ENCODE assay signal across 20 cellular contexts in genomic region chr12:100793182-100793581, GRCh38. TPM values are rescaled to one million over a fixed set of nuclear protein-coding genes. Genes with fewer than 3 reads are reported as not detected.
DNase-seq lines count a peak whose midpoint lies in the region; ATAC-seq, FAIRE-seq and TF ChIP-seq lines count a peak whose summit lies in the region.
"Had no signal": no experiment of that assay in that cellular context is flagged by ENCODE, and none has a peak within 500 bp of the region (broad histone marks: within the 10 kb centered on the region; RNA-seq: fewer than 3 reads in every experiment).

No MANE protein-coding gene starts in this region.

- H3K27me3 ChIP-seq in IMR-90 (ENCODE audit: control insufficient read depth, insufficient read depth, low read length): no peaks in the 10 kb centered on the region
- peaks cover 2% of the 10 kb centered on the region for H3K27me3 ChIP-seq in bronchial epithelial cell (ENCODE audit: control insufficient read depth, insufficient read depth, low read length)
- H3K27me3 ChIP-seq: upper lobe of left lung had no signal

- FAIRE-seq in bronchial epithelial cell (lab: Jason Lieb, UNC): no peak
- FAIRE-seq: colon, endothelial cell of umbilical vein, small intestine had no signal

- no TSS peak for BruUV-seq in IMR-90 (replicated peaks; lab: Mats Ljungman, UMichigan)

- no peak overlapping the region for H2AK5ac ChIP-seq in IMR-90 (ENCODE audit: low read depth, low read length)

- no peak overlapping the region; the same call in 1 of the 2 replicates for H3K18ac ChIP-seq in IMR-90 (ENCODE audit: low read depth, low read length)

- H4K5ac ChIP-seq in IMR-90 (ENCODE audit: low read depth, low read length): peak overlapping the region; percentile 26; the same call in 1 of the 2 replicates

- no peak overlapping the region for H3K23ac ChIP-seq in IMR-90 (ENCODE audit: low read depth, low read length)

- POLR2A ChIA-PET in IMR-90 (lab: Charles Lee; ENCODE audit: unreplicated experiment): no interaction called here

- H3K79me1 ChIP-seq in IMR-90 (ENCODE audit: low read depth in 1 of 2, low read length in 2 of 2): peaks cover 0 to 5% of the 10 kb centered on the region in 2 experiments; a peak in 1 of 4 replicates

- peak overlapping the region; percentile 27 for H2BK5ac ChIP-seq in IMR-90 (ENCODE audit: low read depth, low read length, poor library complexity, severe bottlenecking)

- no peak overlapping the region for H3K14ac ChIP-seq in IMR-90 (replicated peaks; ENCODE audit: low read depth, low read length)

- H3K9me3 ChIP-seq in IMR-90 (ENCODE audit: control insufficient read depth, insufficient read depth, low read length): no peaks in the 10 kb centered on the region
- H3K9me3 ChIP-seq: heart left ventricle, SJSA1, upper lobe of left lung had no signal

- intact Hi-C loops in IMR-90 (cut with micrococcal nuclease): no loop called here

- 0 out of 2 replicates have a peak overlapping the region, but pooled peaks have one; percentile 23 for H3K4me2 ChIP-seq in IMR-90 (ENCODE audit: low read depth, low read length)

- H3K4me3 ChIP-seq in AG09309 (ENCODE audit: control insufficient read depth, low read depth, low read length): no peak overlapping the region
- H3K4me3 ChIP-seq in IMR-90 (ENCODE audit: insufficient read depth, low read depth, low read length): no peak overlapping the region
- H3K4me3 ChIP-seq in bronchial epithelial cell (ENCODE audit: low read depth, low read length): no peak overlapping the region
- H3K4me3 ChIP-seq: heart left ventricle, SJSA1, upper lobe of left lung had no signal

- in situ Hi-C loops in IMR-90 (cut with MboI; ENCODE audit: low sequenced_read_pairs): no loop called here

- no peak for TF ChIP-seq POLR2A in IMR-90 (IDR thresholded peaks at IDR 0.05; ENCODE audit: low read depth, low read length)

- no peak overlapping the region for H3K56ac ChIP-seq in IMR-90 (ENCODE audit: extremely low read depth, insufficient read depth, low read length)

- H2AFZ ChIP-seq in IMR-90 (replicated peaks; ENCODE audit: low read length, poor library complexity): no peak overlapping the region

- H2BK15ac ChIP-seq in IMR-90 (ENCODE audit: low read depth, low read length): no peak overlapping the region

- no peak overlapping the region for H4K91ac ChIP-seq in IMR-90 (ENCODE audit: insufficient read depth, low read depth, low read length)

- no CpG with 5 or more reads among the region's 2 CpGs for WGBS in IMR-90 (ENCODE audit: extremely low coverage in 2 of 2, insufficient read length in 1 of 2), 2 experiments

- H3K27ac ChIP-seq in IMR-90 (ENCODE audit: insufficient read depth, low read length): no peak overlapping the region
- H3K27ac ChIP-seq: heart left ventricle, SJSA1, upper lobe of left lung had no signal

- H3K9ac ChIP-seq in IMR-90 (ENCODE audit: low read depth, low read length): no peak overlapping the region

- CTCF ChIA-PET in IMR-90 (lab: Yijun Ruan, JAX): no interaction called here

- H3K36me3 ChIP-seq in IMR-90 (ENCODE audit: control insufficient read depth, insufficient read depth, low read length) (no peaks in the 10 kb centered on the region), bronchial epithelial cell (ENCODE audit: control insufficient read depth, insufficient read depth, low read length) (no peaks in the 10 kb centered on the region)
- H3K36me3 ChIP-seq: heart left ventricle, SJSA1, upper lobe of left lung had no signal

- DNase-seq in AG09309 (ENCODE audit: low read depth) (peak; percentile 29), IMR-90 (peak; percentile 61), bronchial epithelial cell (ENCODE audit: low read depth) (peak; percentile 17), kidney tubule cell (ENCODE audit: low spot score) (peak; percentile 30), islet precursor cell (no peak), DMS114 treated with DMSO at 0.1 percent for 48 hours (lab: John Stamatoyannopoulos, UW; ENCODE audit: unreplicated experiment) (no peak)
- no peak for DNase-seq in activated naive CD4-positive, alpha-beta T cell (lab: John Stamatoyannopoulos, UW)
- DNase-seq: activated CD4-positive, alpha-beta T cell treated with anti-CD3 and anti-CD28 coated beads, Interleukin-2, amount 50 U/mL, for 48 hours; activated T-cell treated with anti-CD3 and anti-CD28 coated beads, Interleukin-2, amount 50 U/mL, for 72 hours; heart left ventricle; NCI-H345; occipital lobe; small intestine; upper lobe of left lung had no signal

- H3K4me1 ChIP-seq in IMR-90 (ENCODE audit: control insufficient read depth, insufficient read depth, low read length): peaks cover 6% of the 10 kb centered on the region
- H3K4me1 ChIP-seq: SJSA1, upper lobe of left lung had no signal

- H4K20me1 ChIP-seq in IMR-90 (ENCODE audit: insufficient read depth, low read length): no peaks in the 10 kb centered on the region

- TF ChIP-seq RAD21 in IMR-90 (IDR thresholded peaks at IDR 0.05; ENCODE audit: low read length): no peak

- H2BK120ac ChIP-seq in IMR-90 (ENCODE audit: low read depth, low read length): no peak overlapping the region

- dilution Hi-C loops in IMR-90 (cut with HindIII; ENCODE audit: low sequenced_read_pairs, unreplicated experiment): no loop called here

- H3K4ac ChIP-seq in IMR-90 (ENCODE audit: low read depth, low read length): no peak overlapping the region

- no peak for TF ChIP-seq CTCF in AG09309 (IDR thresholded peaks at IDR 0.05; ENCODE audit: control insufficient read depth, insufficient read depth, low read depth, low read length, missing control alignments)
- TF ChIP-seq CTCF in IMR-90 (conservative IDR thresholded peaks at IDR 0.05; ENCODE audit: low read depth, low read length): no peak
- no peak for TF ChIP-seq CTCF in bronchial epithelial cell (IDR thresholded peaks at IDR 0.05; ENCODE audit: insufficient read depth, low read length, severe bottlenecking)

- no peak overlapping the region for H4K8ac ChIP-seq in IMR-90 (ENCODE audit: low read depth in 2 of 2, low read length in 2 of 2)

- no peak overlapping the region for H2AK9ac ChIP-seq in IMR-90 (replicated peaks; ENCODE audit: low read depth, low read length, poor library complexity)

- ATAC-seq in IMR-90 (ENCODE audit: low read depth) (peak; percentile 41), GM21723 (IDR thresholded peaks at IDR 0.05; ENCODE audit: unreplicated experiment) (no peak)
- ATAC-seq: activated T-cell treated with anti-CD3 and anti-CD28 coated beads, Interleukin-2, amount 50 U/mL, for 72 hours; heart left ventricle; stimulated activated memory B cell treated with anti-CD40 and anti-IgM and Interleukin-4, amounts not matched to agents 10 μg/mL and 1 μg/mL and 100 μg/mL, for 72 hours had no signal

- H2BK20ac ChIP-seq in IMR-90 (ENCODE audit: low read depth, low read length): no peak overlapping the region

- H3K9me1 ChIP-seq in IMR-90 (ENCODE audit: insufficient read depth, low read length): no peaks in the 10 kb centered on the region

TF ChIP-seq in IMR-90, 13 proteins besides CTCF, POLR2A, EP300 and RAD21:
- TF ChIP-seq CEBPB (IDR thresholded peaks at IDR 0.05; ENCODE audit: low read depth, low read length): no peak
- no peak for TF ChIP-seq USF2 (IDR thresholded peaks at IDR 0.05; ENCODE audit: low read depth, low read length)
- no peak for TF ChIP-seq ELK1 (IDR thresholded peaks at IDR 0.05; ENCODE audit: borderline replicate concordance, low read depth, low read length)

RNA-seq across cellular contexts. Expression of gene ANO4, which starts 1.4 kb away (rescaled TPM):
- 7.2 and 10.2 TPM in 2 replicates for total RNA-seq in IMR-90 (2012; rRNA removed)
- 3.2 and 4.7 TPM in 2 replicates for polyA plus RNA-seq in IMR-90 (2012; rRNA removed)
- 1.4 and 1.9 TPM in 2 replicates for polyA plus RNA-seq in IMR-90 (2012; cell fraction: cytosol; rRNA removed)
- polyA plus RNA-seq in IMR-90 (2012; cell fraction: nucleus; rRNA removed; ENCODE audit: low replicate concordance): 1.1 and 6.1 TPM in 2 replicates
- total RNA-seq in bronchial epithelial cell: 2.4 TPM in 2 replicates
- total RNA-seq: activated T-cell treated with anti-CD3 and anti-CD28 coated beads, Interleukin-2, amount 50 U/mL, for 72 hours; endothelial cell of umbilical vein; mononuclear cell had no signal

Comparison
In these comparisons a context has a peak if more than half of its experiments do, and no peak if none do; other contexts are left out.
1. DNase-seq: peak in AG09309 (single experiment), IMR-90 (single experiment), bronchial epithelial cell (single experiment) and kidney tubule cell (single experiment); none in islet precursor cell (single experiment), activated naive CD4-positive, alpha-beta T cell (0 of 4) and DMS114 treated with DMSO at 0.1 percent for 48 hours (single experiment).